In the genomic region with DNA sequence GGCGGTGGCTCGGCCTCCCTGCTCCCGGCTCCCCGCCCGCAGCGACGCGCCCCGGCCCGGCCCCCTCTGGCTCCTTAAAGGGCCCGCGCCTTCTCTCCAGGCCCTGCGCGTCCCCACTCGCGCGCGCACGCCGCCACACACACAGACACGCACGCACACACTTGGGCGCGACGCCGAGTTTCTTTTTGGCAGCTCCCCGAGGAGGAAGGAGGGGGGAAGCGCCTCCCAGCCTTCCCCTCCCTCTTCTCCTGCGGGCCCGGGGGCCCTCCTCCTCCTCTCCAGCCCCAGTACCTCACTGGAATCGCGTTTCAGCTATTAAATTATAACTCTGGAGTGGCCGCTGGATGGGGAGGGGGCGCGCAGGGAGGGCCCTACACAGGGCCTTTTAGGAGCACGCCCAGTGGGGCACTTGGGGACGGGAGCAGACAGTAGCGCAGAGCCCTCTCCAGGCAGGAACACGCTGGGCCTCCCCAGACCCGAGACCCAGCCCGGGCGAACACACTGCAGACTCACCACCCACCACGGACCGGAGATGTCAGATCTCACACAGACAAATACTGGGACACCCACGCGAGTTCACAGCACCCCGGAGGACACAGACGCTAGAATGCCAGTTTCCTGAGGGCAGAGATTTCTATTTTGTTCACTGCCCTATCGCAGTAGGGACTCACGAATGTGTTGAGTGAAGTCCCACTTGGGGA, we compare ENCODE assay signal across 1 cellular context.
A peak's percentile ranks its signal among the peaks of the same experiment; 100 is the strongest.
TF ChIP-seq lines count a peak whose summit lies in the region.

No MANE protein-coding gene starts in this region.

TF ChIP-seq in IMR-90, 13 proteins besides CTCF, POLR2A, EP300 and RAD21:
- peak; percentile 64; the same call in 1 of the 2 replicates for TF ChIP-seq BHLHE40 (IDR thresholded peaks at IDR 0.05; ENCODE audit: low read depth, low read length)
- TF ChIP-seq MXI1 (IDR thresholded peaks at IDR 0.05; ENCODE audit: borderline replicate concordance, low read depth, low read length): peak; percentile 12; the same call in 1 of the 2 replicates
- TF ChIP-seq MAZ (IDR thresholded peaks at IDR 0.05; ENCODE audit: borderline replicate concordance, low read depth, low read length): peak; percentile 96
- no peak for TF ChIP-seq RFX5 (IDR thresholded peaks at IDR 0.05; ENCODE audit: low read depth, low read length)
